ENCODE assay signal across 10 cellular contexts in genomic region chr10:22344781-22345300, GRCh38. TPM values are rescaled to one million over a fixed set of nuclear protein-coding genes. Genes with fewer than 3 reads are reported as not detected.
DNase-seq lines count a peak whose midpoint lies in the region; FAIRE-seq and TF ChIP-seq lines count a peak whose summit lies in the region.
"Had no signal": no experiment of that assay in that cellular context is flagged by ENCODE, and none has a peak within 500 bp of the region (broad histone marks: within the 10 kb centered on the region; RNA-seq: fewer than 3 reads in every experiment).

No MANE protein-coding gene starts in this region.

- peaks cover 7% of the 10 kb centered on the region; the same call in 1 of the 2 replicates for H3K23me2 ChIP-seq in H1 (ENCODE audit: low read depth, low read length)

- no peak overlapping the region for H3K23ac ChIP-seq in H1 (ENCODE audit: insufficient read length)

- H3K4me3 ChIP-seq in H1 (ENCODE audit: extremely low read depth in 1 of 4, insufficient read depth in 2 of 4, low read depth in 3 of 4, low read length in 4 of 4), result peak overlapping the region; percentile 51 to 64 (median 54); a peak in 7 of 8 replicates
- H3K4me3 ChIP-seq in neural progenitor cell, result peak overlapping the region; percentile 51

- no peak overlapping the region for H2BK120ac ChIP-seq in H1 (replicated peaks; ENCODE audit: low read depth, low read length)

- H2BK5ac ChIP-seq in H1 (ENCODE audit: low read depth, low read length), result no peak overlapping the region

- peak overlapping the region; percentile 22 for H3K4ac ChIP-seq in H1 (replicated peaks; ENCODE audit: insufficient read length, low read depth, low read length)

- H2BK20ac ChIP-seq in H1 (ENCODE audit: low read length), result no peak overlapping the region

- H3K56ac ChIP-seq in H1 (replicated peaks; ENCODE audit: insufficient read length, low read depth, low read length), result no peak overlapping the region

- peaks cover 2 to 9% of the 10 kb centered on the region in 2 experiments for H4K20me1 ChIP-seq in H1 (replicated peaks in 1 of 2; ENCODE audit: control insufficient read depth in 1 of 2, insufficient read depth in 2 of 2, low read length in 2 of 2)
- H4K20me1 ChIP-seq in neural progenitor cell (ENCODE audit: low read depth), result peaks cover 10% of the 10 kb centered on the region

- peak overlapping the region in 3 of 4 donors; percentile 30 to 75 (median 51) for H3K4me3 Mint-ChIP-seq in IgD-negative memory B cell
- peak overlapping the region; percentile 69 for H3K4me3 Mint-ChIP-seq in neural progenitor cell

- TF ChIP-seq CTCF in H1 (IDR thresholded peaks at IDR 0.05; ENCODE audit: control extremely low read depth in 1 of 3, insufficient read depth in 1 of 3, low read depth in 1 of 3, low read length in 3 of 3), result no peak
- no peak for TF ChIP-seq CTCF in neural progenitor cell (IDR thresholded peaks at IDR 0.05)
- TF ChIP-seq CTCF in D721Med (IDR thresholded peaks at IDR 0.05; ENCODE audit: insufficient read depth, missing control alignments), result no peak

- FAIRE-seq in H1 (lab: Jason Lieb, UNC), result no peak
- no peak for FAIRE-seq in H54 (lab: Jason Lieb, UNC)
- FAIRE-seq in D721Med (lab: Jason Lieb, UNC), result no peak

- no peak for TF ChIP-seq RAD21 in H1 (IDR thresholded peaks at IDR 0.05 in 1 of 2, conservative IDR thresholded peaks at IDR 0.05 in 1 of 2; ENCODE audit: low read depth in 2 of 2, low read length in 2 of 2)

- TF ChIP-seq POLR2A in H1 (IDR thresholded peaks at IDR 0.05; ENCODE audit: control extremely low read depth in 1 of 2, low read depth in 2 of 2, low read length in 2 of 2) (no peak), H54 (IDR thresholded peaks at IDR 0.05; ENCODE audit: low read depth, low read length) (no peak)

- H2BK15ac ChIP-seq in H1 (ENCODE audit: low read length), result no peak overlapping the region

- H3K9ac ChIP-seq in H1 (replicated peaks in 1 of 4; ENCODE audit: extremely low read depth in 1 of 4, low read depth in 3 of 4, low read length in 3 of 4) (no peak overlapping the region), neural progenitor cell (no peak overlapping the region)

- H3K27me3 ChIP-seq in H1 (replicated peaks in 1 of 4; ENCODE audit: control insufficient read depth in 3 of 4, extremely low read depth in 1 of 4, insufficient read depth in 3 of 4, low read length in 3 of 4), result peaks cover 48 to 90% (median 73%) of the 10 kb centered on the region in 4 experiments
- peaks cover 100% of the 10 kb centered on the region for H3K27me3 ChIP-seq in neural progenitor cell

- no peak overlapping the region for H2BK12ac ChIP-seq in H1 (ENCODE audit: low read depth, low read length)

- no peak overlapping the region for H3K27ac ChIP-seq in H1 (ENCODE audit: low read depth, low read length)
- H3K27ac ChIP-seq in neural progenitor cell, result no peak overlapping the region

- CTCF ChIA-PET in H1 (lab: Charles Lee; ENCODE audit: partially characterized antibody), result interaction anchor here (1.1 to 1.5 kb wide), 4 partner anchors 21 to 629 kb away, joined by 3 to 7 read pairs (median 4); no protein-coding TSS in a partner anchor

- H3K36me3 Mint-ChIP-seq in IgD-negative memory B cell (peaks cover 4% of the 10 kb centered on the region), neural progenitor cell (no peaks in the 10 kb centered on the region)

- POLR2A ChIA-PET in H1 (lab: Charles Lee; ENCODE audit: partially characterized antibody), result interaction anchor here (0.7 kb wide), 1 partner anchor 91 kb away, joined by 3 read pairs; no protein-coding TSS in a partner anchor

- no peak overlapping the region for H2AFZ ChIP-seq in H1 (ENCODE audit: low read length)
- peak overlapping the region; percentile 94 for H2AFZ ChIP-seq in neural progenitor cell (replicated peaks)

- H3K36me3 ChIP-seq in H1 (ENCODE audit: control insufficient read depth in 2 of 4, insufficient read depth in 4 of 4, low read length in 3 of 4) (no peaks in the 10 kb centered on the region; a peak in 1 of 8 replicates), neural progenitor cell (no peaks in the 10 kb centered on the region)

- TF ChIP-seq EP300 in H1 (IDR thresholded peaks at IDR 0.05; ENCODE audit: borderline replicate concordance in 1 of 2, low read depth in 2 of 2, low read length in 2 of 2), result no peak

- H3K4me1 Mint-ChIP-seq in IgD-negative memory B cell, result peaks cover 6 to 29% (median 11%) of the 10 kb centered on the region in 3 donors
- H3K4me1 Mint-ChIP-seq in neural progenitor cell, result peaks cover 16% of the 10 kb centered on the region

- no peak overlapping the region for H2AK5ac ChIP-seq in H1 (ENCODE audit: low read depth, low read length)

- H4K8ac ChIP-seq in H1 (ENCODE audit: extremely low read depth, insufficient read depth, low read length), result no peak overlapping the region

- H3K27ac Mint-ChIP-seq in IgD-negative memory B cell, result peak overlapping the region; percentile 83 to 92 (median 89)
- H3K27ac Mint-ChIP-seq in neural progenitor cell, result no peak overlapping the region

- WGBS in H1 (ENCODE audit: extremely low coverage in 1 of 2, insufficient coverage in 1 of 2, insufficient read length in 1 of 2, insufficient replicate concordance in 2 of 2, low coverage in 1 of 2, low lambda C conversion rate in 2 of 2, missing lambda C conversion rate in 1 of 2), 2 experiments, result 9% methylated on average over 26 of the region's 26 CpGs; no CpG with 5 or more reads in 1 of the 2 experiments

- peak; percentile 67 for DNase-seq in G401 (ENCODE audit: low spot score)
- no peak for DNase-seq in H1 (ENCODE audit: low read depth in 1 of 2, low spot score in 2 of 2)
- DNase-seq in neural progenitor cell (ENCODE audit: low spot score), result no peak
- no peak for DNase-seq in NCI-H146 (lab: John Stamatoyannopoulos, UW)
- DNase-seq in H54 (ENCODE audit: insufficient read length, low spot score), result no peak
- no peak for DNase-seq in D721Med (ENCODE audit: insufficient read length, low spot score)
- DNase-seq in superior temporal gyrus (ENCODE audit: extremely low spot score), result no peak
- DNase-seq: EL had no signal

- no peaks in the 10 kb centered on the region for H3K79me1 ChIP-seq in H1 (ENCODE audit: low read depth, low read length)

- H3K4me1 ChIP-seq in H1 (replicated peaks in 1 of 4; ENCODE audit: control insufficient read depth in 3 of 4, insufficient read depth in 4 of 4, low read length in 3 of 4) (peaks cover 0 to 5% (median 3%) of the 10 kb centered on the region in 4 experiments; a peak in 3 of 7 replicates), neural progenitor cell (peaks cover 2% of the 10 kb centered on the region)

- peaks cover 29% of the 10 kb centered on the region for H3F3A ChIP-seq in neural progenitor cell (ENCODE audit: low read depth)

- H3K79me2 ChIP-seq in H1 (ENCODE audit: control insufficient read depth in 1 of 2, insufficient read depth in 2 of 2, low read length in 2 of 2), result no peaks in the 10 kb centered on the region
- no peaks in the 10 kb centered on the region for H3K79me2 ChIP-seq in neural progenitor cell (ENCODE audit: low read depth)

- no peak overlapping the region for H4K5ac ChIP-seq in H1 (ENCODE audit: insufficient read length, low read depth, low read length)

- H3K9me3 Mint-ChIP-seq in IgD-negative memory B cell (peaks cover 0 to 12% (median 0%) of the 10 kb centered on the region in 3 donors), neural progenitor cell (peaks cover 8% of the 10 kb centered on the region)

- no peak overlapping the region for H3K14ac ChIP-seq in H1 (ENCODE audit: insufficient read length)

- H4K91ac ChIP-seq in H1 (replicated peaks; ENCODE audit: insufficient read length, low read length), result no peak overlapping the region

- in situ Hi-C loops in G401 (cut with HindIII; ENCODE audit: low sequenced_read_pairs), result no loop called here

- H3K27me3 Mint-ChIP-seq in IgD-negative memory B cell (peaks cover 41% of the 10 kb centered on the region), neural progenitor cell (ENCODE audit: insufficient read depth, low read depth) (peaks cover 60% of the 10 kb centered on the region)

- H3K4me2 ChIP-seq in H1 (ENCODE audit: insufficient read depth in 1 of 2, low read depth in 2 of 2, low read length in 2 of 2) (peak overlapping the region; percentile 75 to 89), neural progenitor cell (peak overlapping the region; percentile 74)

- no peaks in the 10 kb centered on the region; a peak in 1 of 4 replicates for H3K9me3 ChIP-seq in H1 (ENCODE audit: insufficient read depth in 2 of 2, low read depth in 1 of 2, low read length in 1 of 2)
- no peaks in the 10 kb centered on the region for H3K9me3 ChIP-seq in neural progenitor cell (ENCODE audit: low read depth)

- H3K18ac ChIP-seq in H1 (ENCODE audit: extremely low read depth, low read length), result no peak overlapping the region

RNA-seq across cellular contexts. Expression of gene SPAG6, which starts 0.5 kb away (rescaled TPM):
- total RNA-seq in G401 (2014; rRNA removed; shearing (Covaris generic)), result 52.9 and 57.2 TPM in 2 replicates
- polyA plus RNA-seq in IgD-negative memory B cell, result not detected
- 0.34 TPM in 1 of 2 replicates, not detected in the other for total RNA-seq in H1 (2021; fragmentation: NEBNext Ultra II Directional; extraction: Animal tissue kit (Norgen Biotek cat#: 25700))
- 0.14 TPM in 2 replicates for polyA plus RNA-seq in H1 (2011; rRNA removed)
- polyA plus RNA-seq in H1 (2011; cell fraction: cytosol; rRNA removed), result 0.28 TPM
- polyA plus RNA-seq in H1 (2011; cell fraction: nucleus; rRNA removed), result 0.16 TPM
- 0.14 to 0.33 TPM (median 0.19 TPM) in 4 replicates for polyA plus RNA-seq in H1 (2012, experiment 1 of 2)
- polyA plus RNA-seq in H1 (2012, experiment 2 of 2), result not detected
- polyA plus RNA-seq in H1 (2013, experiment 1 of 2), result 0.08 TPM
- 0.13 TPM for polyA plus RNA-seq in H1 (2013, experiment 2 of 2)
- polyA minus RNA-seq in H1 (2011; rRNA and poly(A)+ RNA removed), result 0.27 and 0.41 TPM in 2 replicates
- not detected for polyA minus RNA-seq in H1 (2011; cell fraction: cytosol; rRNA and poly(A)+ RNA removed)
- not detected for polyA minus RNA-seq in H1 (2011; cell fraction: nucleus; rRNA and poly(A)+ RNA removed)
- 0.71 and 2.3 TPM in 2 replicates for total RNA-seq in neural progenitor cell (ENCODE audit: low replicate concordance)
- total RNA-seq: myocyte had no signal

RNA-seq across cellular contexts. Expression of gene BMI1, which starts 23.9 kb away (rescaled TPM):
- 305 and 441 TPM in 2 replicates for total RNA-seq in G401 (2014; rRNA removed; shearing (Covaris generic))
- polyA plus RNA-seq in IgD-negative memory B cell (37.9 TPM), H1 (2011; rRNA removed) (2.8 and 2.9 TPM in 2 replicates)
- 7.0 and 10.7 TPM in 2 replicates for total RNA-seq in H1 (2021; fragmentation: NEBNext Ultra II Directional; extraction: Animal tissue kit (Norgen Biotek cat#: 25700))
- 4.1 TPM for polyA plus RNA-seq in H1 (2011; cell fraction: cytosol; rRNA removed)
- 7.6 TPM for polyA plus RNA-seq in H1 (2011; cell fraction: nucleus; rRNA removed)
- 2.8 to 10.9 TPM (median 4.8 TPM) in 4 replicates for polyA plus RNA-seq in H1 (2012, experiment 1 of 2)
- 0.12 TPM for polyA plus RNA-seq in H1 (2012, experiment 2 of 2)
- 2.9 TPM for polyA plus RNA-seq in H1 (2013, experiment 1 of 2)
- polyA plus RNA-seq in H1 (2013, experiment 2 of 2), result 2.7 TPM
- polyA minus RNA-seq in H1 (2011; rRNA and poly(A)+ RNA removed), result 5.2 and 8.7 TPM in 2 replicates
- 5.9 TPM for polyA minus RNA-seq in H1 (2011; cell fraction: cytosol; rRNA and poly(A)+ RNA removed)
- 7.2 TPM for polyA minus RNA-seq in H1 (2011; cell fraction: nucleus; rRNA and poly(A)+ RNA removed)
- 39.9 and 59.1 TPM in 2 replicates for total RNA-seq in neural progenitor cell (ENCODE audit: low replicate concordance)

RNA-seq across cellular contexts. Expression of gene COMMD3, which starts 28.7 kb away (rescaled TPM):
- 119 and 132 TPM in 2 replicates for total RNA-seq in G401 (2014; rRNA removed; shearing (Covaris generic))
- 85.0 TPM for polyA plus RNA-seq in IgD-negative memory B cell
- total RNA-seq in H1 (2021; fragmentation: NEBNext Ultra II Directional; extraction: Animal tissue kit (Norgen Biotek cat#: 25700)), result 2.3 and 2.7 TPM in 2 replicates
- polyA plus RNA-seq in H1 (2011; rRNA removed), result 0.94 and 2.7 TPM in 2 replicates
- polyA plus RNA-seq in H1 (2011; cell fraction: cytosol; rRNA removed), result 2.1 TPM
- polyA plus RNA-seq in H1 (2011; cell fraction: nucleus; rRNA removed), result 1.2 TPM
- 2.4 to 4.3 TPM (median 2.7 TPM) in 4 replicates for polyA plus RNA-seq in H1 (2012, experiment 1 of 2)
- polyA plus RNA-seq in H1 (2012, experiment 2 of 2), result 1.8 TPM
- 4.5 TPM for polyA plus RNA-seq in H1 (2013, experiment 1 of 2)
- 3.1 TPM for polyA plus RNA-seq in H1 (2013, experiment 2 of 2)
- 0.63 and 1.8 TPM in 2 replicates for polyA minus RNA-seq in H1 (2011; rRNA and poly(A)+ RNA removed)
- polyA minus RNA-seq in H1 (2011; cell fraction: cytosol; rRNA and poly(A)+ RNA removed), result not detected
- not detected for polyA minus RNA-seq in H1 (2011; cell fraction: nucleus; rRNA and poly(A)+ RNA removed)
- 13.6 and 16.3 TPM in 2 replicates for total RNA-seq in neural progenitor cell (ENCODE audit: low replicate concordance)

Comparison
In these comparisons a context has a peak if more than half of its experiments do, and no peak if none do; other contexts are left out.
1. RNA of gene SPAG6, which starts 0.5 kb away (total RNA-seq): 52.9 to 57.2 TPM in G401; 0.71 to 2.3 TPM in neural progenitor cell and 0.34 TPM in H1; every median in the first group is over 10 times any median in the second.